Comparison of ENCODE assay signal across 26 cellular contexts in genomic region chr17:69918164-69918563, GRCh38.
"Had no signal": no experiment of that assay in that cellular context is flagged by ENCODE, and none has a peak within 500 bp of the region (broad histone marks: within the 10 kb centered on the region; RNA-seq: fewer than 3 reads in every experiment).

No MANE protein-coding gene starts in this region.

- H3K9me3 ChIP-seq: stomach, suprapubic skin, testis, thyroid gland, tibial artery, tibial nerve, transverse colon, upper lobe of left lung, uterus, vagina had no signal

- H3K4me1 ChIP-seq: suprapubic skin, testis, thyroid gland, transverse colon, upper lobe of left lung, upper lobe of right lung, uterus, vagina had no signal

- H3K27me3 ChIP-seq: stomach, suprapubic skin, testis, thyroid gland, tibial artery, tibial nerve, transverse colon, upper lobe of left lung, upper lobe of right lung, uterus, vagina had no signal

- FAIRE-seq: urothelium cell line had no signal

- H3K27ac ChIP-seq: stomach, suprapubic skin, testis, thoracic aorta, thyroid gland, tibial artery, tibial nerve, transverse colon, upper lobe of left lung, upper lobe of right lung, uterus, vagina had no signal

- ATAC-seq: stimulated activated effector memory CD8-positive, alpha-beta T cell treated with anti-CD3 and anti-CD28 coated beads, Interleukin-12 subunit alpha, Interleukin-12 subunit beta, amount 100 ng/mL, for 72 hours; stimulated activated memory B cell treated with anti-CD40 and anti-IgM and Interleukin-4, amounts not matched to agents 10 μg/mL and 1 μg/mL and 100 μg/mL, for 72 hours; stimulated activated naive B cell treated with anti-CD40 and anti-IgM and Interleukin-4, amounts not matched to agents 10 μg/mL and 1 μg/mL and 100 μg/mL, for 72 hours; stimulated activated naive CD8-positive, alpha-beta T cell treated with anti-CD3 and anti-CD28 coated beads, Interleukin-15, amount 100 ng/mL, for 72 hours; stimulated activated naive CD8-positive, alpha-beta T cell treated with anti-CD3 and anti-CD28 coated beads, Interleukin-15, Interleukin-2, amounts not matched to agents 100 U/mL and 50 U/mL, for 24 hours; upper lobe of right lung had no signal

- H3K36me3 ChIP-seq: stomach, suprapubic skin, thoracic aorta, thyroid gland, tibial artery, tibial nerve, transverse colon, upper lobe of left lung, upper lobe of right lung, uterus, vagina had no signal

- DNase-seq: stimulated activated CD4-positive, alpha-beta T cell treated with anti-CD3 and anti-CD28 coated beads, Interleukin-4, amount 100 ng/mL, for 1 hour; stimulated activated CD4-positive, alpha-beta T cell treated with anti-CD3 and anti-CD28 coated beads, Interleukin-4, amount 100 ng/mL, for 24 hours; stimulated activated CD4-positive, alpha-beta T cell treated with anti-CD3 and anti-CD28 coated beads, Interleukin-4, amount 100 ng/mL, for 4 hours; stimulated activated CD8-positive, alpha-beta memory T cell treated with anti-CD3 and anti-CD28 coated beads, Interleukin-4, amount 100 ng/mL, for 48 hours; stimulated activated naive B cell treated with anti-CD40 and anti-IgM and Interleukin-4, amounts not matched to agents 10 μg/mL and 1 μg/mL and 100 μg/mL, for 72 hours; stimulated activated naive CD4-positive, alpha-beta T cell; stimulated activated naive CD4-positive, alpha-beta T cell treated with Interleukin-2 at 50 U/mL for 16 hours; stimulated activated naive CD8-positive, alpha-beta T cell treated with anti-CD3 and anti-CD28 coated beads, Interleukin-15, amount 100 ng/mL, for 72 hours; stimulated activated naive CD8-positive, alpha-beta T cell treated with anti-CD3 and anti-CD28 coated beads, Interleukin-15, Interleukin-2, amounts not matched to agents 100 U/mL and 50 U/mL, for 24 hours; stomach; substantia nigra; testis; thyroid gland; tibial artery; transverse colon; trophoblast cell; upper lobe of left lung; upper lobe of right lung; uterus had no signal

- H3K4me3 ChIP-seq: stomach, suprapubic skin, testis, thoracic aorta, thyroid gland, tibial artery, tibial nerve, transverse colon, upper lobe of left lung, upper lobe of right lung, uterus, vagina had no signal
